In genomic region chr5:131171276-131171815, GRCh38 we compare ENCODE assay signal across 8 cellular contexts. TPM values are rescaled to one million over a fixed set of nuclear protein-coding genes. Genes with fewer than 3 reads are reported as not detected.
DNase-seq lines count a peak whose midpoint lies in the region; ATAC-seq and TF ChIP-seq lines count a peak whose summit lies in the region.

No MANE protein-coding gene starts in this region.

- peak overlapping the region; percentile 78 for H2AFZ ChIP-seq in PC-3 (ENCODE audit: low read length)

- H4K20me1 ChIP-seq in PC-3 (ENCODE audit: low read length): no peaks in the 10 kb centered on the region

- H3K4me3 ChIP-seq in PC-3 (ENCODE audit: low read length): peak overlapping the region; percentile 95
- peak overlapping the region; percentile 68 for H3K4me3 ChIP-seq in mesodermal cell (ENCODE audit: extremely low read depth, insufficient read depth, low read length, poor library complexity, severe bottlenecking)
- H3K4me3 ChIP-seq in upper lobe of right lung: peak overlapping the region; percentile 69

- CTCF ChIA-PET in PC-3 (lab: Charles Lee): no interaction called here

- peak overlapping the region; percentile 89 for H3K4me2 ChIP-seq in PC-3 (ENCODE audit: low read length)

- TF ChIP-seq CTCF in PC-3 (conservative IDR thresholded peaks at IDR 0.05; ENCODE audit: low read depth, low read length) (no peak), upper lobe of right lung (IDR thresholded peaks at IDR 0.05) (no peak)

- H3K9me2 ChIP-seq in PC-3 (replicated peaks; ENCODE audit: low read length): no peaks in the 10 kb centered on the region

- in situ Hi-C loops in G401 (cut with HindIII; ENCODE audit: low sequenced_read_pairs): no loop called here

- peak; percentile 20 to 60 (median 35) for DNase-seq in NCI-H1417 (lab: John Stamatoyannopoulos, UW)
- no peak for DNase-seq in NCI-H1417 treated with DMSO at 0.1 percent for 48 hours (lab: John Stamatoyannopoulos, UW)
- DNase-seq in PC-3: peak; percentile 25
- DNase-seq in cerebellar cortex (ENCODE audit: low spot score): peak; percentile 39
- no peak for DNase-seq in upper lobe of right lung
- no peak for DNase-seq in G401 (ENCODE audit: low spot score)
- no peak for DNase-seq in NOMO-1 (lab: John Stamatoyannopoulos, UW; ENCODE audit: unreplicated experiment in 2 of 2)

- WGBS in mesodermal cell (ENCODE audit: insufficient coverage in 2 of 2), 2 experiments: 7 to 21% methylated on average over 4 to 10 of the region's 11 CpGs

- peak overlapping the region; percentile 80 for H3K9ac ChIP-seq in PC-3 (ENCODE audit: low read length)

- peak; percentile 18 for ATAC-seq in PC-3
- ATAC-seq in upper lobe of right lung: no peak

- TSS peak; percentile 84 for BruUV-seq in PC-3 (replicated peaks; lab: Mats Ljungman, UMichigan)

- H3K9me3 ChIP-seq in PC-3 (ENCODE audit: low read length) (no peaks in the 10 kb centered on the region), mesodermal cell (ENCODE audit: control insufficient read depth, low read length) (no peaks in the 10 kb centered on the region), upper lobe of right lung (no peaks in the 10 kb centered on the region)

- 0 out of 2 replicates have a peak overlapping the region, but pooled peaks have one; percentile 17 for H3K27ac ChIP-seq in PC-3 (ENCODE audit: low read length)
- no peak overlapping the region for H3K27ac ChIP-seq in mesodermal cell (ENCODE audit: low read depth, low read length, severe bottlenecking)
- H3K27ac ChIP-seq in upper lobe of right lung: peak overlapping the region; percentile 76

- H3K36me3 ChIP-seq in PC-3 (ENCODE audit: low read depth, low read length): no peaks in the 10 kb centered on the region
- no peaks in the 10 kb centered on the region for H3K36me3 ChIP-seq in mesodermal cell (ENCODE audit: control insufficient read depth, insufficient read depth, low read length)
- no peaks in the 10 kb centered on the region for H3K36me3 ChIP-seq in upper lobe of right lung

- H3F3A ChIP-seq in PC-3 (ENCODE audit: low read length, unreplicated experiment): no peaks in the 10 kb centered on the region

- intact Hi-C loops in PC-3 (cut with micrococcal nuclease) (loop anchor here (2.0 kb wide), 1 partner anchor 15 kb away; no protein-coding TSS in a partner anchor), upper lobe of right lung (cut with DNase I) (no loop called here)

- peaks cover 18% of the 10 kb centered on the region for H3K79me2 ChIP-seq in PC-3 (ENCODE audit: low read length)

- H3K27me3 ChIP-seq in PC-3 (ENCODE audit: low read length): no peaks in the 10 kb centered on the region
- no peaks in the 10 kb centered on the region for H3K27me3 ChIP-seq in upper lobe of right lung

- POLR2A ChIA-PET in PC-3 (lab: Charles Lee; ENCODE audit: unreplicated experiment): no interaction called here

- H3K4me1 ChIP-seq in PC-3 (ENCODE audit: insufficient read depth, low read length) (0 out of 2 replicates have a peak, but pooled peaks cover 10% of the 10 kb centered on the region), mesodermal cell (ENCODE audit: control insufficient read depth, insufficient read depth, low read length, poor library complexity, severe bottlenecking) (no peaks in the 10 kb centered on the region), upper lobe of right lung (peaks cover 14% of the 10 kb centered on the region)

RNA-seq across cellular contexts. Expression of gene LYRM7, which starts 0.6 kb away (rescaled TPM):
- 5.0 and 6.7 TPM in 2 replicates for total RNA-seq in PC-3 (2014; rRNA removed)
- 11.3 TPM for polyA plus RNA-seq in mesodermal cell (2013, experiment 1 of 2)
- polyA plus RNA-seq in mesodermal cell (2013, experiment 2 of 2): 6.9 TPM
- 6.0 TPM for total RNA-seq in upper lobe of right lung
- total RNA-seq in G401 (2014; rRNA removed; shearing (Covaris generic)): 2.8 and 5.2 TPM in 2 replicates

RNA-seq across cellular contexts. Expression of gene HINT1, which starts 6.3 kb away (rescaled TPM):
- 214 and 243 TPM in 2 replicates for total RNA-seq in PC-3 (2014; rRNA removed)
- polyA plus RNA-seq in mesodermal cell (2013, experiment 1 of 2): 316 TPM
- 311 TPM for polyA plus RNA-seq in mesodermal cell (2013, experiment 2 of 2)
- 147 TPM for total RNA-seq in upper lobe of right lung
- 187 and 227 TPM in 2 replicates for total RNA-seq in G401 (2014; rRNA removed; shearing (Covaris generic))

Comparison
In these comparisons a context has a peak if more than half of its experiments do, and no peak if none do; other contexts are left out.
1. DNase-seq: peak in NCI-H1417 (3 of 3), PC-3 (single experiment) and cerebellar cortex (single experiment); none in NCI-H1417 treated with DMSO at 0.1 percent for 48 hours (single experiment), upper lobe of right lung (single experiment), G401 (single experiment) and NOMO-1 (0 of 2).
2. Peak in every context shown above with its lines, with median percentiles within 50 percentile points of each other: H3K4me3 ChIP-seq.